Comparison of ENCODE assay signal across 7 cellular contexts in the genomic region with DNA sequence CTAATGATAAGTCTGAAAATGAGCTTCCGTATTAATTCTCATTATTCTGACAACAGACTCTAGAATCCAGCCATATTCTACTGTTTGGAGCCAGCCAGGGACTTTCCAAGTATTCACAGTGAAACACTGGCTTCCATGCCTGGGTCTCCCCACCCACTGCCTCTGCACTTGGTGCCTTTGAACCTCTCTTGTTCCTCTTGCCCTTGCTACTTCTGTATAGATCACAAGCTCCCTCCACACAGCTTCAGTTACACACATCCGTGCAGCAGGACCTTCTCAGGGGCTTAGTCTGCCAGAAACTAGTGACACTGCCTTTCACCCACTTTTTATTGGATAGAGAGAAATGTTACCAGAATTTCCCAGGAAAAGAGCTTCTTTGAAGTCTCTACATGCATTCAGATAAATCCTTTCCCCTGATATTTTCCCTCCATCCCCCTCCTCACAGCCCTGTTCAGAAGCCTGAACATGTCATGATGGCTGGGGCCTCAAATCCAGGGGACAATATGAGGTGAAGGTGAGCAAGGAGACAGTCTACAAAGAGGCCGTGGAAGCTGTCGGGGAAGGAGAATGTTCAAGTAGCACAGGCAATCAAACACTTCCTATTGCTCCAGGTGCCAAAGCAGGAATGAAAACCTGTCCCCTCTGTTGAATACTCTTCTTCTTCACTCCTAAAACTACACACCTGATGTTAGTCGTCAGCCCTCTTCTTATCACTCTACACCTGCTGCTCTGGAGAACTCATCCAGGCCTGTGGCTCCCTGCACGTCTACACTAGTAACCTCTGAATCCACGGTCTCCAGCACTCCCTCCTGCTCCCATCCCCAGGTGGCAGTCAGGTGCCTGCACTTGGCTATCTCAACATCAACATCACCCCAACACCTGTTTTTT. TPM values are rescaled to one million over a fixed set of nuclear protein-coding genes. Genes with fewer than 3 reads are reported as not detected.
DNase-seq lines count a peak whose midpoint lies in the region; ATAC-seq and TF ChIP-seq lines count a peak whose summit lies in the region.

No MANE protein-coding gene starts in this region.

- peak overlapping the region in 1 of 5 donors; percentile 33 for H3K9ac ChIP-seq in subcutaneous abdominal adipose tissue (ENCODE audit: low read length in 5 of 5)

- H3K9me3 ChIP-seq in heart left ventricle (peaks cover 0 to 3% (median 0%) of the 10 kb centered on the region in 12 donors), subcutaneous abdominal adipose tissue (ENCODE audit: control insufficient read depth in 5 of 5, low read length in 5 of 5) (no peaks in the 10 kb centered on the region)

- intact Hi-C loops in heart left ventricle (cut with DNase I): loop anchor here in 2 of 10 donors (1.0 to 5.0 kb wide), 2 partner anchors 10 to 43 kb away; partner anchors contain the start of gene HLA-DPA1 (in 1 of the 2)

- H3K36me3 Mint-ChIP-seq in HFFc6 (ENCODE audit: low read depth): no peaks in the 10 kb centered on the region

- DNase-seq in heart left ventricle (peak in 3 of 5 donors; percentile 48 to 70 (median 61)), HFFc6 (no peak), kidney glomerular epithelial cell (lab: John Stamatoyannopoulos, UW) (no peak)

- H3K27ac ChIP-seq in heart left ventricle (peak overlapping the region; percentile 39 to 95 (median 81)), subcutaneous abdominal adipose tissue (ENCODE audit: low read depth, low read length) (peak overlapping the region; percentile 17)

- H3K4me3 ChIP-seq in heart left ventricle: no peak overlapping the region
- no peak overlapping the region for H3K4me3 ChIP-seq in subcutaneous abdominal adipose tissue (ENCODE audit: low read depth in 1 of 5, low read length in 5 of 5)

- H3K4me1 Mint-ChIP-seq in HFFc6 (ENCODE audit: low read depth): no peaks in the 10 kb centered on the region

- TF ChIP-seq CTCF in heart left ventricle (IDR thresholded peaks at IDR 0.05) (no peak), HFFc6 (IDR thresholded peaks at IDR 0.05) (no peak)

- ATAC-seq in GM18870 (IDR thresholded peaks at IDR 0.05; ENCODE audit: unreplicated experiment): peak; percentile 72
- peak; percentile 56 for ATAC-seq in HG02623 (IDR thresholded peaks at IDR 0.05; ENCODE audit: unreplicated experiment)
- peak; percentile 70 for ATAC-seq in SK-N-SH treated with all-trans-retinoic acid at 6 μM for 48 hours
- peak; percentile 90 to 99 (median 94) for ATAC-seq in heart left ventricle

- H3K27me3 ChIP-seq in heart left ventricle (peaks cover 0 to 5% (median 0%) of the 10 kb centered on the region in 9 donors), subcutaneous abdominal adipose tissue (ENCODE audit: control insufficient read depth in 5 of 5, insufficient read depth in 4 of 5, low read length in 5 of 5) (no peaks in the 10 kb centered on the region)

- no peak overlapping the region for H3K27ac Mint-ChIP-seq in HFFc6

- peaks cover 0 to 33% (median 0%) of the 10 kb centered on the region in 12 donors for H3K4me1 ChIP-seq in heart left ventricle
- H3K4me1 ChIP-seq in subcutaneous abdominal adipose tissue (ENCODE audit: control insufficient read depth in 5 of 5, insufficient read depth in 5 of 5, low read length in 5 of 5): peaks cover 0 to 14% (median 0%) of the 10 kb centered on the region in 5 donors

- WGBS in heart left ventricle, 4 donors: 44 to 55% (median 51%) methylated on average over 7 of the region's 7 CpGs

- no peak for TF ChIP-seq POLR2A in heart left ventricle (IDR thresholded peaks at IDR 0.05)

- no peak overlapping the region for H3K4me3 Mint-ChIP-seq in HFFc6

- H3K27me3 Mint-ChIP-seq in HFFc6 (ENCODE audit: insufficient read depth): peaks cover 29% of the 10 kb centered on the region

- no peaks in the 10 kb centered on the region for H3K36me3 ChIP-seq in heart left ventricle
- no peaks in the 10 kb centered on the region for H3K36me3 ChIP-seq in subcutaneous abdominal adipose tissue (ENCODE audit: control insufficient read depth in 5 of 5, insufficient read depth in 5 of 5, low read length in 5 of 5)

- no peaks in the 10 kb centered on the region for H3K9me3 Mint-ChIP-seq in HFFc6

TF ChIP-seq in SK-N-SH treated with all-trans-retinoic acid at 6 μM for 48 hours, 23 proteins besides CTCF, POLR2A, EP300 and RAD21:
- no peak for TF ChIP-seq TOX (CRISPR knock-in tag; IDR thresholded peaks at IDR 0.05; ENCODE audit: borderline replicate concordance)
- no peak for TF ChIP-seq ZNF8 (CRISPR knock-in tag; IDR thresholded peaks at IDR 0.05)
- TF ChIP-seq ZNF565 (CRISPR knock-in tag; conservative IDR thresholded peaks at IDR 0.05; ENCODE audit: low read depth): no peak
- no peak for TF ChIP-seq ISL1 (CRISPR knock-in tag; IDR thresholded peaks at IDR 0.05)
- TF ChIP-seq CSDC2 (CRISPR knock-in tag; IDR thresholded peaks at IDR 0.05): no peak
- TF ChIP-seq TSHZ2 (CRISPR knock-in tag; IDR thresholded peaks at IDR 0.05): no peak
- no peak for TF ChIP-seq PPARA (CRISPR knock-in tag; IDR thresholded peaks at IDR 0.05; ENCODE audit: borderline replicate concordance)
- TF ChIP-seq TCF4 (CRISPR knock-in tag; IDR thresholded peaks at IDR 0.05; ENCODE audit: borderline replicate concordance): no peak
- TF ChIP-seq CREB5 (CRISPR knock-in tag; IDR thresholded peaks at IDR 0.05; ENCODE audit: low read depth): no peak
- no peak for TF ChIP-seq OSR1 (CRISPR knock-in tag; IDR thresholded peaks at IDR 0.05)

RNA-seq across cellular contexts. Expression of gene HLA-DOA, which starts 20.1 kb away (rescaled TPM):
- total RNA-seq in heart left ventricle: 10 to 100 TPM in 2 of 9 donors, 1 to 10 TPM in 4, under 1 TPM in 3; 0.44 to 32.4 (median 1.5) TPM
- 1 to 10 TPM in 1 of 2 donors, under 1 TPM in 1; 0.78 to 1.2 TPM for polyA plus RNA-seq in heart left ventricle
- total RNA-seq in HFFc6 (2021; fragmentation: NEBNext Ultra II Directional; extraction: Animal tissue kit (Norgen Biotek cat#: 25700)): not detected

RNA-seq across cellular contexts. Expression of gene HLA-DPA1, which starts 43.9 kb away (rescaled TPM):
- 100 to 1,000 TPM in 2 of 9 donors, 10 to 100 TPM in 7; 18.6 to 438 (median 51.0) TPM for total RNA-seq in heart left ventricle
- 10 to 100 TPM; 18.2 to 23.5 TPM for polyA plus RNA-seq in heart left ventricle
- total RNA-seq in HFFc6 (2021; fragmentation: NEBNext Ultra II Directional; extraction: Animal tissue kit (Norgen Biotek cat#: 25700)): 1 to 10 TPM in 5 of 6 experiments, under 1 TPM in 1; 0.94 to 3.8 (median 1.9) TPM

RNA-seq across cellular contexts. Expression of gene HLA-DPB1, which starts 46.2 kb away (rescaled TPM):
- 100 to 1,000 TPM in 2 of 9 donors, 10 to 100 TPM in 7; 16.6 to 346 (median 30.7) TPM for total RNA-seq in heart left ventricle
- 10 to 100 TPM; 25.0 to 30.1 TPM for polyA plus RNA-seq in heart left ventricle
- 1 to 10 TPM; 1.6 to 4.8 (median 1.9) TPM for total RNA-seq in HFFc6 (2021; fragmentation: NEBNext Ultra II Directional; extraction: Animal tissue kit (Norgen Biotek cat#: 25700))

Comparison
In these comparisons a context has a peak if more than half of its experiments do, and no peak if none do; other contexts are left out.
1. DNase-seq: peak in heart left ventricle (3 of 5); none in HFFc6 (single experiment) and kidney glomerular epithelial cell (single experiment).
2. RNA of gene HLA-DPA1, which starts 43.9 kb away (total RNA-seq): 18.6 to 438 TPM in heart left ventricle; 0.94 to 3.8 TPM in HFFc6; every median in the first group is over 4 times any median in the second.
3. Peak in every context shown above with its lines, with median percentiles within 50 percentile points of each other: ATAC-seq.